22 cellular contexts compared by ENCODE assay signal in the genomic region with DNA sequence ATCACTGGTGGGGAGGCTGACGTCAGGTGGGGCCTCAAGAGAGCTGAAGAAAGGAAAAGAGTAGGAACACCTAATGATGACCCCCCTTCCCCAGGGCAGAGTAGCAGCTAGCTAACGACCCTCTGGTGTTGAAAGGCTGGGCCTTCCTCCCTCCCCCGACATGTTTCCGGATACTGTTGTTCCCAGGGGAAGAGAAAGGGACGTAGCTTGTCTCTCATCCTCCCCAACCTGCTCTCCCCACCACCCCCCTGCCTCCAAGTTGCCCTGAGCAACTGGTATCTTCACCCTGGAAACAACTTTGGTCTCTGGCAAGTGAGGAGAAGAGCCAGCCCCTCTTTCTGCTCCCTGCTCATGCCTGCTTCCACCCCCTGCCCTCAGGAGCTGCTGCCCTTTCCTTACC. TPM values are rescaled to one million over a fixed set of nuclear protein-coding genes. Genes with fewer than 3 reads are reported as not detected.
DNase-seq lines count a peak whose midpoint lies in the region; ATAC-seq and TF ChIP-seq lines count a peak whose summit lies in the region.
"Had no signal": no experiment of that assay in that cellular context is flagged by ENCODE, and none has a peak within 500 bp of the region (broad histone marks: within the 10 kb centered on the region; RNA-seq: fewer than 3 reads in every experiment).

No MANE protein-coding gene starts in this region.

- H2BK5ac ChIP-seq in mesendoderm (ENCODE audit: low read length), result no peak overlapping the region

- no peak overlapping the region for H4K8ac ChIP-seq in mesendoderm (ENCODE audit: low read depth, low read length)

- H3K4me3 Mint-ChIP-seq in brain (peak overlapping the region; percentile 89 to 95 (median 90)), type B pancreatic cell (peak overlapping the region; percentile 93)

- H2BK120ac ChIP-seq in mesendoderm (ENCODE audit: low read depth, low read length), result no peak overlapping the region

- H3K27ac Mint-ChIP-seq in brain (peak overlapping the region; percentile 5 to 97 (median 95)), type B pancreatic cell (no peak overlapping the region)

- H3K4ac ChIP-seq in mesendoderm (ENCODE audit: low read depth, low read length), result no peak overlapping the region

- H3K27me3 ChIP-seq in heart right ventricle (peaks cover 0 to 15% (median 0%) of the 10 kb centered on the region in 7 donors), mesendoderm (ENCODE audit: insufficient read depth, low read length, poor library complexity) (no peaks in the 10 kb centered on the region)
- H3K27me3 ChIP-seq: adrenal gland, tibial nerve had no signal

- H3K4me2 ChIP-seq in mesendoderm (ENCODE audit: low read length), result no peak overlapping the region

- H3K9ac ChIP-seq in mesendoderm (ENCODE audit: low read length), result peak overlapping the region; percentile 6

- H3K9me3 ChIP-seq in heart right ventricle, result no peaks in the 10 kb centered on the region
- H3K9me3 ChIP-seq: adrenal gland, left lung, tibial nerve had no signal

- no peaks in the 10 kb centered on the region for H3K79me2 ChIP-seq in mesendoderm (ENCODE audit: control insufficient read depth, insufficient read depth, low read length)

- H3K36me3 Mint-ChIP-seq in brain (peaks cover 18% of the 10 kb centered on the region), type B pancreatic cell (peaks cover 4% of the 10 kb centered on the region)

- H2BK15ac ChIP-seq in mesendoderm (replicated peaks; ENCODE audit: low read depth), result no peak overlapping the region

- H3K27ac ChIP-seq in heart right ventricle, result peak overlapping the region; percentile 82 to 96 (median 89)
- H3K27ac ChIP-seq in mesendoderm (ENCODE audit: low read depth, low read length), result no peak overlapping the region
- H3K27ac ChIP-seq: adrenal gland, left lung had no signal

- no peak for ATAC-seq in heart right ventricle
- ATAC-seq in HG02884 (IDR thresholded peaks at IDR 0.05; ENCODE audit: unreplicated experiment), result no peak
- ATAC-seq: Panc1 had no signal

- H3K36me3 ChIP-seq in heart right ventricle (peaks cover 0 to 38% (median 12%) of the 10 kb centered on the region in 9 donors), mesendoderm (ENCODE audit: control insufficient read depth, insufficient read depth, low read length) (no peaks in the 10 kb centered on the region)
- H3K36me3 ChIP-seq: adrenal gland, left lung had no signal

- peak overlapping the region; percentile 3 for H3K56ac ChIP-seq in mesendoderm (ENCODE audit: low read length)

- peaks cover 2% of the 10 kb centered on the region for H3K79me1 ChIP-seq in mesendoderm (ENCODE audit: low read length)

- no peak overlapping the region for H3K23ac ChIP-seq in mesendoderm (ENCODE audit: low read length)

- no peak for TF ChIP-seq CTCF in heart right ventricle (IDR thresholded peaks at IDR 0.05)
- no peak for TF ChIP-seq CTCF in brain (conservative IDR thresholded peaks at IDR 0.05)
- no peak for TF ChIP-seq CTCF in type B pancreatic cell (conservative IDR thresholded peaks at IDR 0.05)

- H3K9me3 Mint-ChIP-seq in brain (no peaks in the 10 kb centered on the region), type B pancreatic cell (no peaks in the 10 kb centered on the region)

- WGBS in heart right ventricle, 2 donors, result 15 to 18% methylated on average over 4 to 5 of the region's 5 CpGs
- no CpG with 5 or more reads among the region's 5 CpGs for WGBS in mesendoderm (ENCODE audit: extremely low coverage, insufficient coverage, low lambda C conversion rate)

- H3K4me1 ChIP-seq in heart right ventricle (peaks cover 21 to 61% (median 46%) of the 10 kb centered on the region in 9 donors), mesendoderm (ENCODE audit: control insufficient read depth, low read depth, low read length) (peaks cover 22% of the 10 kb centered on the region)

- peaks cover 47% of the 10 kb centered on the region for H3K4me1 Mint-ChIP-seq in brain
- peaks cover 38% of the 10 kb centered on the region for H3K4me1 Mint-ChIP-seq in type B pancreatic cell (ENCODE audit: unreplicated experiment)

- H3K18ac ChIP-seq in mesendoderm (ENCODE audit: low read length), result no peak overlapping the region

- DNase-seq in heart right ventricle (peak in 1 of 2 donors; percentile 50), cardiac septum (ENCODE audit: low spot score) (no peak), mesendoderm (peak; percentile 75), type B pancreatic cell (ENCODE audit: extremely low spot score, unreplicated experiment) (no peak), RPMI8226 (no peak), NAMALWA (ENCODE audit: low spot score) (no peak)
- DNase-seq: ACHN; activated CD4-positive, alpha-beta T cell treated with anti-CD3 and anti-CD28 coated beads for 4 hours; activated gamma-delta T cell; caudate nucleus; effector memory CD4-positive, alpha-beta T cell; NCI-H2171; NCI-H774 had no signal

- H3K4me3 ChIP-seq in heart right ventricle (peak overlapping the region in 9 of 10 donors; percentile 24 to 100 (median 96)), mesendoderm (ENCODE audit: low read length) (no peak overlapping the region)
- H3K4me3 ChIP-seq: adrenal gland had no signal

- H4K5ac ChIP-seq in mesendoderm (ENCODE audit: low read length), result no peak overlapping the region

- intact Hi-C loops in heart right ventricle (cut with DNase I), result no loop called here
- intact Hi-C loops in cardiac septum (cut with DNase I), result no loop called here

- peak overlapping the region; percentile 15 for H2AK5ac ChIP-seq in mesendoderm (ENCODE audit: low read length)

- peaks cover 19% of the 10 kb centered on the region for H3K27me3 Mint-ChIP-seq in brain
- H3K27me3 Mint-ChIP-seq in type B pancreatic cell, result peaks cover 12% of the 10 kb centered on the region

RNA-seq across cellular contexts. Expression of gene SEMA6C, which starts 2.4 kb away (rescaled TPM):
- total RNA-seq in heart right ventricle, result 10 to 100 TPM; 23.2 to 68.1 (median 54.9) TPM
- polyA plus RNA-seq in heart right ventricle, result 100 to 1,000 TPM in 1 of 2 donors, 10 to 100 TPM in 1; 15.7 to 141 TPM
- total RNA-seq in cardiac septum, result 46.5 TPM
- polyA plus RNA-seq in brain (ENCODE audit: insufficient read depth, low read depth, low replicate concordance), result 54.0 TPM
- 5.3 TPM for polyA plus RNA-seq in mesendoderm (2013, experiment 1 of 2)
- 5.7 TPM for polyA plus RNA-seq in mesendoderm (2013, experiment 2 of 2)
- 10.6 and 37.1 TPM in 2 replicates for total RNA-seq in type B pancreatic cell (ENCODE audit: low replicate concordance)

RNA-seq across cellular contexts. Expression of gene TNFAIP8L2, which starts 12.5 kb away (rescaled TPM):
- total RNA-seq in heart right ventricle (1 to 10 TPM in 4 of 10 donors, under 1 TPM in 5, not detected in 1; 0.35 to 5.8 (median 0.71) TPM), cardiac septum (0.86 TPM), type B pancreatic cell (ENCODE audit: low replicate concordance) (not detected in 2 replicates)
- polyA plus RNA-seq in heart right ventricle (1 to 10 TPM; 2.4 to 4.0 TPM), brain (ENCODE audit: insufficient read depth, low read depth, low replicate concordance) (1.7 TPM)
- 0.06 TPM for polyA plus RNA-seq in mesendoderm (2013, experiment 1 of 2)
- 0.03 TPM for polyA plus RNA-seq in mesendoderm (2013, experiment 2 of 2)
- total RNA-seq: fibroblast of lung, HT1080 had no signal
- polyA plus RNA-seq: fibroblast of lung had no signal

RNA-seq across cellular contexts. Expression of gene LYSMD1, which starts 21.7 kb away (rescaled TPM):
- total RNA-seq in heart right ventricle, result 10 to 100 TPM; 11.4 to 16.5 (median 13.3) TPM
- 1 to 10 TPM; 5.7 to 8.5 TPM for polyA plus RNA-seq in heart right ventricle
- 12.5 TPM for total RNA-seq in cardiac septum
- polyA plus RNA-seq in brain (ENCODE audit: insufficient read depth, low read depth, low replicate concordance), result 23.9 TPM
- 2.4 TPM for polyA plus RNA-seq in mesendoderm (2013, experiment 1 of 2)
- 2.6 TPM for polyA plus RNA-seq in mesendoderm (2013, experiment 2 of 2)
- total RNA-seq in type B pancreatic cell (ENCODE audit: low replicate concordance), result 8.9 and 12.3 TPM in 2 replicates

RNA-seq across cellular contexts. Expression of gene SCNM1, which starts 22.0 kb away (rescaled TPM):
- 10 to 100 TPM; 12.9 to 26.6 (median 18.3) TPM for total RNA-seq in heart right ventricle
- polyA plus RNA-seq in heart right ventricle, result 10 to 100 TPM; 52.3 to 57.6 TPM
- 20.7 TPM for total RNA-seq in cardiac septum
- 91.9 TPM for polyA plus RNA-seq in brain (ENCODE audit: insufficient read depth, low read depth, low replicate concordance)
- polyA plus RNA-seq in mesendoderm (2013, experiment 1 of 2), result 48.9 TPM
- polyA plus RNA-seq in mesendoderm (2013, experiment 2 of 2), result 48.0 TPM
- 39.3 and 42.1 TPM in 2 replicates for total RNA-seq in type B pancreatic cell (ENCODE audit: low replicate concordance)

RNA-seq across cellular contexts. Expression of gene TMOD4, which starts 31.8 kb away (rescaled TPM):
- total RNA-seq in heart right ventricle (under 1 TPM in 2 of 10 donors, not detected in 8; 0.46 to 0.74 TPM), cardiac septum (not detected), type B pancreatic cell (ENCODE audit: low replicate concordance) (1.9 TPM in 2 replicates)
- polyA plus RNA-seq in heart right ventricle (under 1 TPM; 0.06 to 0.88 TPM), brain (ENCODE audit: insufficient read depth, low read depth, low replicate concordance) (not detected)
- 0.35 TPM for polyA plus RNA-seq in mesendoderm (2013, experiment 1 of 2)
- polyA plus RNA-seq in mesendoderm (2013, experiment 2 of 2), result 0.29 TPM
- total RNA-seq: fibroblast of lung, pulmonary artery endothelial cell had no signal
